9 cellular contexts compared by ENCODE assay signal in the genomic region with DNA sequence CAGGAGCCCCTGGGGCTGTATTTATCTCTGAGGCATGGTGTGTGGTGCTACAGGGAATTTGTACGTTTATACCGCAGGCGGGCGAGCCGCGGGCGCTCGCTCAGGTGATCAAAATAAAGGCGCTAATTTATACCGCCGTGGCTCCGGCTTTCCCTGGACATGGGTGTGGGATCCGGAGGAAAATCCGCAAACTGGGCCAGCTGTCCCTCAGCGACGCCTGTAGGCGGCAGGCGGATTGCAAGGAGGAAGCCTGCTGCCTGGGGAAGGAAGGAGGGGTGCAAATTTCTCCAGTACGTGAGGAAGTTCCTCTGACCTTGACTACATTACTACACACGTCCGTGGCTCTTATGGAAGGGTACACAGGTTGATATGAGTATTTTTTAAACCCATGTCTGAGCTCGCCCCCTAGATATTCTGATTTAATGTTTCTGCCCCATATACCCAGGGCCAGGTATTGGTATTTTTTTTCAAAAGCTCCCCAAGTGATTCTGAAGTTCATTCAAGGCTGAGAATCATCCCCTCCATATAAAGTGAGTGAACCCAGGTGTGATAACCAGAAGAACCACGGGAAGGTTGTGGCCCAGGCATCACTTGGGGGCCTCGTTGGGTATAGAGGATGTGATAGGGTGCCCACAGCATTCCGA. TPM values are rescaled to one million over a fixed set of nuclear protein-coding genes. Genes with fewer than 3 reads are reported as not detected.
DNase-seq lines count a peak whose midpoint lies in the region; ATAC-seq, FAIRE-seq and TF ChIP-seq lines count a peak whose summit lies in the region.
"Had no signal": no experiment of that assay in that cellular context is flagged by ENCODE, and none has a peak within 500 bp of the region (broad histone marks: within the 10 kb centered on the region; RNA-seq: fewer than 3 reads in every experiment).

No MANE protein-coding gene starts in this region.

- peaks cover 48% of the 10 kb centered on the region for H3K27me3 Mint-ChIP-seq in CD4-positive, alpha-beta T cell

- no peak overlapping the region for H3K27ac Mint-ChIP-seq in CD4-positive, alpha-beta T cell
- H3K27ac Mint-ChIP-seq: activated naive CD4-positive, alpha-beta T cell treated with anti-CD3 and anti-CD28 coated beads, Interleukin-2, amount 50 U/mL, for 24 hours had no signal

- no peaks in the 10 kb centered on the region for H3K9me3 ChIP-seq in mucosa of descending colon
- no peaks in the 10 kb centered on the region for H3K9me3 ChIP-seq in CD4-positive, alpha-beta T cell (ENCODE audit: control insufficient read depth, low read length)

- peaks cover 66% of the 10 kb centered on the region for H3K27me3 ChIP-seq in brain microvascular endothelial cell (replicated peaks)
- H3K27me3 ChIP-seq in CD4-positive, alpha-beta T cell (ENCODE audit: control insufficient read depth, insufficient read depth, low read length) = peaks cover 77% of the 10 kb centered on the region

- peak; percentile 17 for ATAC-seq in mucosa of descending colon
- ATAC-seq in HG02678 (IDR thresholded peaks at IDR 0.05; ENCODE audit: unreplicated experiment) = no peak
- ATAC-seq in CD4-positive, alpha-beta T cell (ENCODE audit: poor library complexity) = no peak
- no peak for ATAC-seq in HG03159 (IDR thresholded peaks at IDR 0.05; ENCODE audit: unreplicated experiment)
- ATAC-seq in GM18511 (IDR thresholded peaks at IDR 0.05; ENCODE audit: unreplicated experiment) = no peak

- CTCF ChIA-PET in CD4-positive, alpha-beta T cell (lab: Charles Lee) = no interaction called here

- no peak overlapping the region for H3K27ac ChIP-seq in brain microvascular endothelial cell
- no peak overlapping the region for H3K27ac ChIP-seq in CD4-positive, alpha-beta T cell (ENCODE audit: low read depth, low read length)

- no peaks in the 10 kb centered on the region for H3K4me1 ChIP-seq in mucosa of descending colon (ENCODE audit: low read depth)

- H3K9me3 Mint-ChIP-seq in CD4-positive, alpha-beta T cell = no peaks in the 10 kb centered on the region
- H3K9me3 Mint-ChIP-seq: activated naive CD4-positive, alpha-beta T cell treated with anti-CD3 and anti-CD28 coated beads, Interleukin-2, amount 50 U/mL, for 24 hours had no signal

- TF ChIP-seq RAD21 in Ishikawa (IDR thresholded peaks at IDR 0.05; ENCODE audit: low read depth) = 0 out of 2 replicates have a peak, but pooled peaks have one; percentile 8

- H3K36me3 ChIP-seq in brain microvascular endothelial cell (replicated peaks) (no peaks in the 10 kb centered on the region), mucosa of descending colon (ENCODE audit: low read depth) (no peaks in the 10 kb centered on the region)

- H3K4me3 ChIP-seq in brain microvascular endothelial cell (ENCODE audit: low read depth, low read length) = no peak overlapping the region
- no peak overlapping the region for H3K4me3 ChIP-seq in mucosa of descending colon

- H3K4me3 Mint-ChIP-seq in CD4-positive, alpha-beta T cell = no peak overlapping the region
- H3K4me3 Mint-ChIP-seq: activated naive CD4-positive, alpha-beta T cell treated with anti-CD3 and anti-CD28 coated beads, Interleukin-2, amount 50 U/mL, for 24 hours had no signal

- TF ChIP-seq EP300 in Ishikawa (IDR thresholded peaks at IDR 0.05; ENCODE audit: borderline replicate concordance) = no peak

- H3K4me1 Mint-ChIP-seq in CD4-positive, alpha-beta T cell (ENCODE audit: low read depth) = no peaks in the 10 kb centered on the region
- H3K4me1 Mint-ChIP-seq: activated naive CD4-positive, alpha-beta T cell treated with anti-CD3 and anti-CD28 coated beads, Interleukin-2, amount 50 U/mL, for 24 hours had no signal

- H3K36me3 Mint-ChIP-seq in CD4-positive, alpha-beta T cell (ENCODE audit: low read depth) = no peaks in the 10 kb centered on the region
- H3K36me3 Mint-ChIP-seq: activated naive CD4-positive, alpha-beta T cell treated with anti-CD3 and anti-CD28 coated beads, Interleukin-2, amount 50 U/mL, for 24 hours had no signal

- in situ Hi-C loops in brain microvascular endothelial cell (cut with HindIII; ENCODE audit: low pct_ligation_motif_present, low sequenced_read_pairs) = no loop called here

- POLR2A ChIA-PET in CD4-positive, alpha-beta T cell (lab: Charles Lee) = no interaction called here

- no peak for FAIRE-seq in D721Med (lab: Jason Lieb, UNC)

- DNase-seq in D721Med (ENCODE audit: insufficient read length, low spot score) (no peak), brain microvascular endothelial cell (no peak), mucosa of descending colon (no peak)
- no peak for DNase-seq in CD4-positive, alpha-beta T cell

- TF ChIP-seq CTCF in D721Med (IDR thresholded peaks at IDR 0.05; ENCODE audit: insufficient read depth, missing control alignments) (peak; percentile 59), brain microvascular endothelial cell (IDR thresholded peaks at IDR 0.05; ENCODE audit: low read depth, low read length, missing control alignments) (peak; percentile 78), mucosa of descending colon (IDR thresholded peaks at IDR 0.05) (no peak)
- TF ChIP-seq CTCF in CD4-positive, alpha-beta T cell (IDR thresholded peaks at IDR 0.05) = no peak

- intact Hi-C loops in mucosa of descending colon (cut with DNase I, micrococcal nuclease) = no loop called here
- intact Hi-C loops in CD4-positive, alpha-beta T cell (cut with DNase I, micrococcal nuclease) = no loop called here

TF ChIP-seq in Ishikawa, 13 proteins besides CTCF, POLR2A, EP300 and RAD21:
- TF ChIP-seq, protein P1, sequence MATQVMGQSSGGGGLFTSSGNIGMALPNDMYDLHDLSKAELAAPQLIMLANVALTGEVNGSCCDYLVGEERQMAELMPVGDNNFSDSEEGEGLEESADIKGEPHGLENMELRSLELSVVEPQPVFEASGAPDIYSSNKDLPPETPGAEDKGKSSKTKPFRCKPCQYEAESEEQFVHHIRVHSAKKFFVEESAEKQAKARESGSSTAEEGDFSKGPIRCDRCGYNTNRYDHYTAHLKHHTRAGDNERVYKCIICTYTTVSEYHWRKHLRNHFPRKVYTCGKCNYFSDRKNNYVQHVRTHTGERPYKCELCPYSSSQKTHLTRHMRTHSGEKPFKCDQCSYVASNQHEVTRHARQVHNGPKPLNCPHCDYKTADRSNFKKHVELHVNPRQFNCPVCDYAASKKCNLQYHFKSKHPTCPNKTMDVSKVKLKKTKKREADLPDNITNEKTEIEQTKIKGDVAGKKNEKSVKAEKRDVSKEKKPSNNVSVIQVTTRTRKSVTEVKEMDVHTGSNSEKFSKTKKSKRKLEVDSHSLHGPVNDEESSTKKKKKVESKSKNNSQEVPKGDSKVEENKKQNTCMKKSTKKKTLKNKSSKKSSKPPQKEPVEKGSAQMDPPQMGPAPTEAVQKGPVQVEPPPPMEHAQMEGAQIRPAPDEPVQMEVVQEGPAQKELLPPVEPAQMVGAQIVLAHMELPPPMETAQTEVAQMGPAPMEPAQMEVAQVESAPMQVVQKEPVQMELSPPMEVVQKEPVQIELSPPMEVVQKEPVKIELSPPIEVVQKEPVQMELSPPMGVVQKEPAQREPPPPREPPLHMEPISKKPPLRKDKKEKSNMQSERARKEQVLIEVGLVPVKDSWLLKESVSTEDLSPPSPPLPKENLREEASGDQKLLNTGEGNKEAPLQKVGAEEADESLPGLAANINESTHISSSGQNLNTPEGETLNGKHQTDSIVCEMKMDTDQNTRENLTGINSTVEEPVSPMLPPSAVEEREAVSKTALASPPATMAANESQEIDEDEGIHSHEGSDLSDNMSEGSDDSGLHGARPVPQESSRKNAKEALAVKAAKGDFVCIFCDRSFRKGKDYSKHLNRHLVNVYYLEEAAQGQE (IDR thresholded peaks at IDR 0.05; ENCODE audit: low read depth) = no peak
- TF ChIP-seq TCF12 (IDR thresholded peaks at IDR 0.05; ENCODE audit: low read depth) = no peak
- TF ChIP-seq, protein P2, sequence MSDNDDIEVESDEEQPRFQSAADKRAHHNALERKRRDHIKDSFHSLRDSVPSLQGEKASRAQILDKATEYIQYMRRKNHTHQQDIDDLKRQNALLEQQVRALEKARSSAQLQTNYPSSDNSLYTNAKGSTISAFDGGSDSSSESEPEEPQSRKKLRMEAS (IDR thresholded peaks at IDR 0.05) = no peak
- no peak for TF ChIP-seq EGR1 (IDR thresholded peaks at IDR 0.05)
- TF ChIP-seq ZBTB7A (IDR thresholded peaks at IDR 0.05; ENCODE audit: low read depth) = no peak
- no peak for TF ChIP-seq TAF1 (IDR thresholded peaks at IDR 0.05; ENCODE audit: low read depth)
- no peak for TF ChIP-seq TEAD4 (IDR thresholded peaks at IDR 0.05)
- TF ChIP-seq FOXM1 (IDR thresholded peaks at IDR 0.05; ENCODE audit: borderline replicate concordance, low read depth) = no peak
- TF ChIP-seq YY1 (IDR thresholded peaks at IDR 0.05; ENCODE audit: low read depth) = no peak
- TF ChIP-seq CEBPB (IDR thresholded peaks at IDR 0.05) = no peak
- TF ChIP-seq, protein P3, sequence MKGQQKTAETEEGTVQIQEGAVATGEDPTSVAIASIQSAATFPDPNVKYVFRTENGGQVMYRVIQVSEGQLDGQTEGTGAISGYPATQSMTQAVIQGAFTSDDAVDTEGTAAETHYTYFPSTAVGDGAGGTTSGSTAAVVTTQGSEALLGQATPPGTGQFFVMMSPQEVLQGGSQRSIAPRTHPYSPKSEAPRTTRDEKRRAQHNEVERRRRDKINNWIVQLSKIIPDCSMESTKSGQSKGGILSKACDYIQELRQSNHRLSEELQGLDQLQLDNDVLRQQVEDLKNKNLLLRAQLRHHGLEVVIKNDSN (IDR thresholded peaks at IDR 0.05) = no peak
TF ChIP-seq in Ishikawa: peak in this region for 0.

RNA-seq across cellular contexts. Expression of a gene that starts 2.8 kb away (rescaled TPM):
- total RNA-seq in mucosa of descending colon = not detected
- not detected for total RNA-seq in CD4-positive, alpha-beta T cell

RNA-seq across cellular contexts. Expression of a gene that starts 12.5 kb away (rescaled TPM):
- under 1 TPM; 0.29 to 0.66 (median 0.34) TPM for total RNA-seq in mucosa of descending colon
- not detected for total RNA-seq in CD4-positive, alpha-beta T cell

Comparison
In these comparisons a context has a peak if more than half of its experiments do, and no peak if none do; other contexts are left out.
1. CTCF ChIP-seq: peak in D721Med (single experiment) and brain microvascular endothelial cell (single experiment); none in mucosa of descending colon (single experiment) and CD4-positive, alpha-beta T cell (single experiment).